Comparison of ENCODE assay signal across 9 cellular contexts in genomic region chr7:136551618-136552017, GRCh38.
"Had no signal": no experiment of that assay in that cellular context is flagged by ENCODE, and none has a peak within 500 bp of the region (broad histone marks: within the 10 kb centered on the region; RNA-seq: fewer than 3 reads in every experiment).

No MANE protein-coding gene starts in this region.

- DNase-seq: GM23248, GOT3, H7, H9, HCEC 1CT, HFFc6 had no signal

- H3K9ac ChIP-seq: GM23248 had no signal

- H3K9me3 Mint-ChIP-seq: GM23338, H9 had no signal

- H3K4me3 Mint-ChIP-seq: GM23338, H9, HFFc6 had no signal

- H3K4me1 ChIP-seq: HAP-1 had no signal

- H3K4me1 Mint-ChIP-seq: GM23338, H9 had no signal

- H3K27ac ChIP-seq: GM23248 had no signal

- H2AFZ ChIP-seq: GM23248, GM23338 had no signal

- H3K36me3 ChIP-seq: HAP-1 had no signal

- H3K27ac Mint-ChIP-seq: GM23338, H9, HFFc6 had no signal

- H3K9me3 ChIP-seq: HAP-1 had no signal

- ATAC-seq: GM23338, HCT116 had no signal

- H3K4me3 ChIP-seq: GM23248, GM23338, HAP-1 had no signal

- H3K4me2 ChIP-seq: GM23338 had no signal
